ENCODE assay signal across 30 cellular contexts in genomic region chr7:127530148-127530547, GRCh38.
"Had no signal": no experiment of that assay in that cellular context is flagged by ENCODE, and none has a peak within 500 bp of the region (broad histone marks: within the 10 kb centered on the region; RNA-seq: fewer than 3 reads in every experiment).

No MANE protein-coding gene starts in this region.

- H3K4me2 ChIP-seq: neural progenitor cell, smooth muscle cell had no signal

- H3K36me3 ChIP-seq: esophagus muscularis mucosa, gastrocnemius medialis, sigmoid colon, uterus, WERI-Rb-1 had no signal

- DNase-seq: activated CD4-positive, alpha-beta T cell treated with anti-CD3 and anti-CD28 coated beads for 48 hours; activated CD4-positive, alpha-beta T cell treated with anti-CD3 and anti-CD28 coated beads, Interleukin-2, amount 50 U/mL, for 48 hours; activated CD8-positive, alpha-beta memory T cell treated with anti-CD3 and anti-CD28 coated beads, Interleukin-2, amount 50 U/mL, for 48 hours; activated naive CD8-positive, alpha-beta T cell treated with anti-CD3 and anti-CD28 coated beads, Interleukin-2, amount 50 U/mL, for 24 hours; activated T-cell treated with anti-CD3 and anti-CD28 coated beads, Interleukin-2, amount 50 U/mL, for 4 hours; dermis blood vessel endothelial cell; effector CD4-positive, alpha-beta T cell; gastrocnemius medialis; hippocampal formation; left cardiac atrium; left ventricle myocardium superior; natural killer cell; occipital lobe; psoas muscle; sigmoid colon; stimulated activated CD4-positive, alpha-beta T cell treated with anti-CD3 and anti-CD28 coated beads, Interleukin-1b, Interleukin-23, amount 100 ng/mL, for 48 hours; stimulated activated CD4-positive, alpha-beta T cell treated with anti-CD3 and anti-CD28 coated beads, Interleukin-4, amount 100 ng/mL, for 4 hours; stimulated activated CD8-positive, alpha-beta memory T cell treated with anti-CD3 and anti-CD28 coated beads, Interleukin-4, amount 100 ng/mL, for 48 hours; stimulated activated naive CD8-positive, alpha-beta T cell treated with anti-CD3 and anti-CD28 coated beads, Interleukin-15, amount 100 ng/mL, for 72 hours; substantia nigra; T-helper 9 cell; uterus; WERI-Rb-1 had no signal

- H3K4me3 ChIP-seq: esophagus muscularis mucosa, gastrocnemius medialis, neural progenitor cell, psoas muscle, sigmoid colon, smooth muscle cell, uterus had no signal

- H3K4me1 ChIP-seq: esophagus muscularis mucosa, gastrocnemius medialis, parathyroid adenoma, psoas muscle, sigmoid colon, uterus had no signal

- H3K27ac ChIP-seq: esophagus muscularis mucosa, gastrocnemius medialis, neural progenitor cell, parathyroid adenoma, psoas muscle, sigmoid colon, uterus, WERI-Rb-1 had no signal

- H2AFZ ChIP-seq: neural progenitor cell, parathyroid adenoma had no signal

- ATAC-seq: activated CD4-positive, CD25-positive, alpha-beta regulatory T cell treated with anti-CD3 and anti-CD28 coated beads, Interleukin-2, amount 50 U/mL, for 24 hours; activated naive CD8-positive, alpha-beta T cell treated with anti-CD3 and anti-CD28 coated beads, Interleukin-2, amount 50 U/mL, for 24 hours; activated T-cell treated with anti-CD3 and anti-CD28 coated beads, Interleukin-2, amount 50 U/mL, for 4 hours; activated T-helper 17 cell treated with anti-CD3 and anti-CD28 coated beads, Interleukin-2, amount 50 U/mL, for 72 hours; gastrocnemius medialis; left cardiac atrium; left ventricle myocardium superior; natural killer cell; psoas muscle; stimulated activated memory B cell treated with anti-CD40 and anti-IgM and Interleukin-4, amounts not matched to agents 10 μg/mL and 1 μg/mL and 100 μg/mL, for 72 hours; stimulated activated naive CD8-positive, alpha-beta T cell treated with anti-CD3 and anti-CD28 coated beads, Interleukin-15, amount 100 ng/mL, for 72 hours had no signal

- H3K9me3 ChIP-seq: gastrocnemius medialis, sigmoid colon, uterus had no signal

- H3K9ac ChIP-seq: neural progenitor cell, parathyroid adenoma had no signal

- H3K79me2 ChIP-seq: parathyroid adenoma had no signal

- H3K27me3 ChIP-seq: uterus had no signal
